Comparison of ENCODE assay signal across 1 cellular context in the genomic region with DNA sequence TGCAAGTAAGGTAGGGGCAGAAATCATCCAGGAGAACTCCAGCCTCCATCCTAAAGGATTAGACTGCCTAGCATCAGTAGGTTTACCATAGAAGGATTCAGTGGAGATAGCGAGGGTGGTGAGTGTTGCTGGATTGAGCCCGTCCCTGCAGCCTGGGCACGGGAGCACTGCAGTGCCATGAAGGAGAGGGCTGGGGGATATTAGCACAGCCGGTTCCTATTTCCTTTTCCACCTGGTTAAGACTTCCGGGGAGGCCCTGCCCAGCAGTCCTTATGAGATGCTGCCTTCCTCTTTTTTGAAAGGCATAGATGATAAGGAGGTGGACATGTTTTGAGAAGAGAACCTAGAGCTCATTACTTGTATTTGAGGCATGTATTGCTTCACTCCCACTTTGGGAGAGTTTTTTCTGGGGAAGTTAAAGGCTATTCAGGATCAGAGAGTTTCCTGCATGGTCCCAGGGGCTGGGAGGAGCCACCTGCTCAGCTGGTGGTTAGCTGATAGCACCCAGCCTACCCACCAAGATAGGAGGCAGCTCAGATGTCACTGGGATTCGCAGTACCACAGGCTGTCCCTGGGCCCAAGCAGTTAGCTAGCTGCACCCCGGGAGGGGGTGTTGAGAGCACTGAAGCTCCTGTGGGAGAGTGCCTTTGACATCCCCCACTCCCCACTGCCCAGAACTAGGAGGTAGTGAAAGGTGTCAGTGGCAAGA.
TF ChIP-seq lines count a peak whose summit lies in the region.

No MANE protein-coding gene starts in this region.

TF ChIP-seq in HEK293, 187 proteins besides CTCF, POLR2A, EP300 and RAD21 (continued from another document and continues in another):
- TF ChIP-seq TRIM28 (IDR thresholded peaks at IDR 0.05; ENCODE audit: borderline replicate concordance, low read length) (no peak), ZNF169 (tag by site-specific recombination; IDR thresholded peaks at IDR 0.05) (no peak), ZSCAN18 (tag by site-specific recombination; IDR thresholded peaks at IDR 0.05) (no peak), ZNF624 (tag by site-specific recombination; IDR thresholded peaks at IDR 0.05) (no peak), ZNF768 (tag by site-specific recombination; IDR thresholded peaks at IDR 0.05) (no peak), ZNF341 (tag by site-specific recombination; IDR thresholded peaks at IDR 0.05; ENCODE audit: low read depth) (peak; percentile 83), SP3 (tag by site-specific recombination; IDR thresholded peaks at IDR 0.05) (no peak), ATF2 (tag by site-specific recombination; IDR thresholded peaks at IDR 0.05; ENCODE audit: low read depth) (no peak), ZNF830 (tag by site-specific recombination; IDR thresholded peaks at IDR 0.05; ENCODE audit: low read depth) (no peak), ZNF530 (tag by site-specific recombination; IDR thresholded peaks at IDR 0.05; ENCODE audit: low read depth) (no peak), ZNF324 (tag by site-specific recombination; IDR thresholded peaks at IDR 0.05) (no peak), MEIS1 (CRISPR knock-in tag; IDR thresholded peaks at IDR 0.05; ENCODE audit: borderline replicate concordance) (no peak), ZBTB8A (tag by site-specific recombination; IDR thresholded peaks at IDR 0.05) (no peak), ZNF558 (tag by site-specific recombination; IDR thresholded peaks at IDR 0.05) (no peak), ZNF544 (tag by site-specific recombination; IDR thresholded peaks at IDR 0.05) (no peak), SP2 (tag by site-specific recombination; IDR thresholded peaks at IDR 0.05) (0 out of 2 replicates have a peak, but pooled peaks have one; percentile 14), ZNF48 (tag by site-specific recombination; IDR thresholded peaks at IDR 0.05) (no peak), ZNF292 (tag by site-specific recombination; IDR thresholded peaks at IDR 0.05; ENCODE audit: borderline replicate concordance, low read depth) (no peak), KLF1 (tag by site-specific recombination; IDR thresholded peaks at IDR 0.05) (0 out of 2 replicates have a peak, but pooled peaks have one; percentile 50), ZNF670 (tag by site-specific recombination; IDR thresholded peaks at IDR 0.05; ENCODE audit: low read depth) (no peak), ZNF623 (tag by site-specific recombination; IDR thresholded peaks at IDR 0.05) (no peak), RBAK (tag by site-specific recombination; IDR thresholded peaks at IDR 0.05) (no peak), YY1 (tag by site-specific recombination; IDR thresholded peaks at IDR 0.05) (no peak), KLF8 (tag by site-specific recombination; IDR thresholded peaks at IDR 0.05) (no peak), SP7 (tag by site-specific recombination; IDR thresholded peaks at IDR 0.05) (0 out of 2 replicates have a peak, but pooled peaks have one; percentile 57), ZNF10 (tag by site-specific recombination; IDR thresholded peaks at IDR 0.05) (no peak), ZNF621 (tag by site-specific recombination; IDR thresholded peaks at IDR 0.05) (no peak), ZNF132 (tag by site-specific recombination; IDR thresholded peaks at IDR 0.05; ENCODE audit: borderline replicate concordance) (no peak), ZNF23 (tag by site-specific recombination; IDR thresholded peaks at IDR 0.05; ENCODE audit: borderline replicate concordance) (no peak), ZFP69B (tag by site-specific recombination; IDR thresholded peaks at IDR 0.05) (no peak; the same call in 1 of the 2 replicates), PRDM1 (tag by site-specific recombination; IDR thresholded peaks at IDR 0.05) (peak; percentile 37; the same call in 1 of the 2 replicates), ZBTB17 (tag by site-specific recombination; IDR thresholded peaks at IDR 0.05) (no peak), ZBTB1 (tag by site-specific recombination; IDR thresholded peaks at IDR 0.05) (no peak), PBX3 (CRISPR knock-in tag; IDR thresholded peaks at IDR 0.05) (no peak), ZNF398 (tag by site-specific recombination; IDR thresholded peaks at IDR 0.05) (no peak), ZNF596 (tag by site-specific recombination; IDR thresholded peaks at IDR 0.05) (no peak), ZBTB20 (tag by site-specific recombination; IDR thresholded peaks at IDR 0.05) (no peak), ZNF747 (tag by site-specific recombination; IDR thresholded peaks at IDR 0.05) (no peak), ZNF600 (tag by site-specific recombination; IDR thresholded peaks at IDR 0.05) (no peak), ZNF433 (tag by site-specific recombination; IDR thresholded peaks at IDR 0.05; ENCODE audit: low read depth) (no peak), KLF9 (tag by site-specific recombination; IDR thresholded peaks at IDR 0.05; ENCODE audit: low read depth) (no peak)
- TF ChIP-seq, protein P1, sequence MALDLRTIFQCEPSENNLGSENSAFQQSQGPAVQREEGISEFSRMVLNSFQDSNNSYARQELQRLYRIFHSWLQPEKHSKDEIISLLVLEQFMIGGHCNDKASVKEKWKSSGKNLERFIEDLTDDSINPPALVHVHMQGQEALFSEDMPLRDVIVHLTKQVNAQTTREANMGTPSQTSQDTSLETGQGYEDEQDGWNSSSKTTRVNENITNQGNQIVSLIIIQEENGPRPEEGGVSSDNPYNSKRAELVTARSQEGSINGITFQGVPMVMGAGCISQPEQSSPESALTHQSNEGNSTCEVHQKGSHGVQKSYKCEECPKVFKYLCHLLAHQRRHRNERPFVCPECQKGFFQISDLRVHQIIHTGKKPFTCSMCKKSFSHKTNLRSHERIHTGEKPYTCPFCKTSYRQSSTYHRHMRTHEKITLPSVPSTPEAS (tag by site-specific recombination; IDR thresholded peaks at IDR 0.05), result no peak
- TF ChIP-seq, protein P2, sequence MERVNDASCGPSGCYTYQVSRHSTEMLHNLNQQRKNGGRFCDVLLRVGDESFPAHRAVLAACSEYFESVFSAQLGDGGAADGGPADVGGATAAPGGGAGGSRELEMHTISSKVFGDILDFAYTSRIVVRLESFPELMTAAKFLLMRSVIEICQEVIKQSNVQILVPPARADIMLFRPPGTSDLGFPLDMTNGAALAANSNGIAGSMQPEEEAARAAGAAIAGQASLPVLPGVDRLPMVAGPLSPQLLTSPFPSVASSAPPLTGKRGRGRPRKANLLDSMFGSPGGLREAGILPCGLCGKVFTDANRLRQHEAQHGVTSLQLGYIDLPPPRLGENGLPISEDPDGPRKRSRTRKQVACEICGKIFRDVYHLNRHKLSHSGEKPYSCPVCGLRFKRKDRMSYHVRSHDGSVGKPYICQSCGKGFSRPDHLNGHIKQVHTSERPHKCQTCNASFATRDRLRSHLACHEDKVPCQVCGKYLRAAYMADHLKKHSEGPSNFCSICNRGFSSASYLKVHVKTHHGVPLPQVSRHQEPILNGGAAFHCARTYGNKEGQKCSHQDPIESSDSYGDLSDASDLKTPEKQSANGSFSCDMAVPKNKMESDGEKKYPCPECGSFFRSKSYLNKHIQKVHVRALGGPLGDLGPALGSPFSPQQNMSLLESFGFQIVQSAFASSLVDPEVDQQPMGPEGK (tag by site-specific recombination; IDR thresholded peaks at IDR 0.05), result peak; percentile 63
- TF ChIP-seq, protein P3, sequence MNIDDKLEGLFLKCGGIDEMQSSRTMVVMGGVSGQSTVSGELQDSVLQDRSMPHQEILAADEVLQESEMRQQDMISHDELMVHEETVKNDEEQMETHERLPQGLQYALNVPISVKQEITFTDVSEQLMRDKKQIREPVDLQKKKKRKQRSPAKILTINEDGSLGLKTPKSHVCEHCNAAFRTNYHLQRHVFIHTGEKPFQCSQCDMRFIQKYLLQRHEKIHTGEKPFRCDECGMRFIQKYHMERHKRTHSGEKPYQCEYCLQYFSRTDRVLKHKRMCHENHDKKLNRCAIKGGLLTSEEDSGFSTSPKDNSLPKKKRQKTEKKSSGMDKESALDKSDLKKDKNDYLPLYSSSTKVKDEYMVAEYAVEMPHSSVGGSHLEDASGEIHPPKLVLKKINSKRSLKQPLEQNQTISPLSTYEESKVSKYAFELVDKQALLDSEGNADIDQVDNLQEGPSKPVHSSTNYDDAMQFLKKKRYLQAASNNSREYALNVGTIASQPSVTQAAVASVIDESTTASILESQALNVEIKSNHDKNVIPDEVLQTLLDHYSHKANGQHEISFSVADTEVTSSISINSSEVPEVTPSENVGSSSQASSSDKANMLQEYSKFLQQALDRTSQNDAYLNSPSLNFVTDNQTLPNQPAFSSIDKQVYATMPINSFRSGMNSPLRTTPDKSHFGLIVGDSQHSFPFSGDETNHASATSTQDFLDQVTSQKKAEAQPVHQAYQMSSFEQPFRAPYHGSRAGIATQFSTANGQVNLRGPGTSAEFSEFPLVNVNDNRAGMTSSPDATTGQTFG (tag by site-specific recombination; IDR thresholded peaks at IDR 0.05; ENCODE audit: borderline replicate concordance), result no peak
- TF ChIP-seq, protein P4, sequence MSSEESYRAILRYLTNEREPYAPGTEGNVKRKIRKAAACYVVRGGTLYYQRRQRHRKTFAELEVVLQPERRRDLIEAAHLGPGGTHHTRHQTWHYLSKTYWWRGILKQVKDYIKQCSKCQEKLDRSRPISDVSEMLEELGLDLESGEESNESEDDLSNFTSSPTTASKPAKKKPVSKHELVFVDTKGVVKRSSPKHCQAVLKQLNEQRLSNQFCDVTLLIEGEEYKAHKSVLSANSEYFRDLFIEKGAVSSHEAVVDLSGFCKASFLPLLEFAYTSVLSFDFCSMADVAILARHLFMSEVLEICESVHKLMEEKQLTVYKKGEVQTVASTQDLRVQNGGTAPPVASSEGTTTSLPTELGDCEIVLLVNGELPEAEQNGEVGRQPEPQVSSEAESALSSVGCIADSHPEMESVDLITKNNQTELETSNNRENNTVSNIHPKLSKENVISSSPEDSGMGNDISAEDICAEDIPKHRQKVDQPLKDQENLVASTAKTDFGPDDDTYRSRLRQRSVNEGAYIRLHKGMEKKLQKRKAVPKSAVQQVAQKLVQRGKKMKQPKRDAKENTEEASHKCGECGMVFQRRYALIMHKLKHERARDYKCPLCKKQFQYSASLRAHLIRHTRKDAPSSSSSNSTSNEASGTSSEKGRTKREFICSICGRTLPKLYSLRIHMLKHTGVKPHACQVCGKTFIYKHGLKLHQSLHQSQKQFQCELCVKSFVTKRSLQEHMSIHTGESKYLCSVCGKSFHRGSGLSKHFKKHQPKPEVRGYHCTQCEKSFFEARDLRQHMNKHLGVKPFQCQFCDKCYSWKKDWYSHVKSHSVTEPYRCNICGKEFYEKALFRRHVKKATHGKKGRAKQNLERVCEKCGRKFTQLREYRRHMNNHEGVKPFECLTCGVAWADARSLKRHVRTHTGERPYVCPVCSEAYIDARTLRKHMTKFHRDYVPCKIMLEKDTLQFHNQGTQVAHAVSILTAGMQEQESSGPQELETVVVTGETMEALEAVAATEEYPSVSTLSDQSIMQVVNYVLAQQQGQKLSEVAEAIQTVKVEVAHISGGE (tag by site-specific recombination; conservative IDR thresholded peaks at IDR 0.05; ENCODE audit: low read depth), result 0 out of 2 replicates have a peak, but pooled peaks have one; percentile 32
- TF ChIP-seq, protein P5, sequence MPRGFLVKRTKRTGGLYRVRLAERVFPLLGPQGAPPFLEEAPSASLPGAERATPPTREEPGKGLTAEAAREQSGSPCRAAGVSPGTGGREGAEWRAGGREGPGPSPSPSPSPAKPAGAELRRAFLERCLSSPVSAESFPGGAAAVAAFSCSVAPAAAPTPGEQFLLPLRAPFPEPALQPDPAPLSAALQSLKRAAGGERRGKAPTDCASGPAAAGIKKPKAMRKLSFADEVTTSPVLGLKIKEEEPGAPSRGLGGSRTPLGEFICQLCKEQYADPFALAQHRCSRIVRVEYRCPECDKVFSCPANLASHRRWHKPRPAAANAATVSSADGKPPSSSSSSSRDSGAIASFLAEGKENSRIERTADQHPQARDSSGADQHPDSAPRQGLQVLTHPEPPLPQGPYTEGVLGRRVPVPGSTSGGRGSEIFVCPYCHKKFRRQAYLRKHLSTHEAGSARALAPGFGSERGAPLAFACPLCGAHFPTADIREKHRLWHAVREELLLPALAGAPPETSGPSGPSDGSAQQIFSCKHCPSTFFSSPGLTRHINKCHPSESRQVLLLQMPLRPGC (tag by site-specific recombination; IDR thresholded peaks at IDR 0.05), result no peak
